ENCODE assay signal across 8 cellular contexts in genomic region chr12:110403146-110403974, GRCh38. TPM values are rescaled to one million over a fixed set of nuclear protein-coding genes. Genes with fewer than 3 reads are reported as not detected.
DNase-seq lines count a peak whose midpoint lies in the region; ATAC-seq and TF ChIP-seq lines count a peak whose summit lies in the region.

TSS of gene ANAPC7 (minus strand) at chr12:110403708. CDS start at chr12:110403627, 81 bp downstream.

- no peak for TF ChIP-seq CTCF in kidney epithelial cell (IDR thresholded peaks at IDR 0.05; ENCODE audit: insufficient read depth, low read length, poor library complexity, severe bottlenecking)

- no peaks in the 10 kb centered on the region for H3K27me3 ChIP-seq in kidney epithelial cell (ENCODE audit: control insufficient read depth, insufficient read depth, low read length)

- peak within 1 kb of the TSS; percentile 78 for H3K4me3 ChIP-seq in kidney epithelial cell (ENCODE audit: low read depth, low read length)

- DNase-seq in A172 (ENCODE audit: low spot score) (peak; percentile 80), NCI-H510A treated with DMSO at 0.1 percent for 48 hours (lab: John Stamatoyannopoulos, UW) (peak; percentile 94), cerebellum (ENCODE audit: low spot score) (peak; percentile 91), kidney epithelial cell (ENCODE audit: low read depth) (peak; percentile 54)
- DNase-seq in activated CD4-positive, alpha-beta T cell treated with anti-CD3 and anti-CD28 coated beads for 24 hours (ENCODE audit: low read depth in 2 of 2): peak; percentile 76 to 79
- DNase-seq in stimulated activated CD4-positive, alpha-beta T cell treated with anti-CD3 and anti-CD28 coated beads, Interleukin-15, amount 100 ng/mL, for 24 hours: peak; percentile 91

- no peaks in the 10 kb centered on the region for H3K36me3 ChIP-seq in kidney epithelial cell (ENCODE audit: control insufficient read depth, insufficient read depth, low read length)

- ATAC-seq in GM18873 (IDR thresholded peaks at IDR 0.05; ENCODE audit: low FRiP score, unreplicated experiment) (peak; percentile 64), HG03378 (IDR thresholded peaks at IDR 0.05; ENCODE audit: unreplicated experiment) (peak; percentile 72)

RNA-seq across cellular contexts. Expression of gene ANAPC7, which starts in this region (rescaled TPM):
- 81.1 and 103 TPM in 2 replicates for total RNA-seq in A172 (2014; rRNA removed; shearing (Covaris generic))
- total RNA-seq in cerebellum (58.5 TPM), kidney epithelial cell (49.0 and 51.3 TPM in 2 replicates)

Comparison
In these comparisons a context has a peak if more than half of its experiments do, and no peak if none do; other contexts are left out.
1. Peak in every context shown above with its lines: DNase-seq, ATAC-seq and H3K4me3 ChIP-seq.